In the genomic region with DNA sequence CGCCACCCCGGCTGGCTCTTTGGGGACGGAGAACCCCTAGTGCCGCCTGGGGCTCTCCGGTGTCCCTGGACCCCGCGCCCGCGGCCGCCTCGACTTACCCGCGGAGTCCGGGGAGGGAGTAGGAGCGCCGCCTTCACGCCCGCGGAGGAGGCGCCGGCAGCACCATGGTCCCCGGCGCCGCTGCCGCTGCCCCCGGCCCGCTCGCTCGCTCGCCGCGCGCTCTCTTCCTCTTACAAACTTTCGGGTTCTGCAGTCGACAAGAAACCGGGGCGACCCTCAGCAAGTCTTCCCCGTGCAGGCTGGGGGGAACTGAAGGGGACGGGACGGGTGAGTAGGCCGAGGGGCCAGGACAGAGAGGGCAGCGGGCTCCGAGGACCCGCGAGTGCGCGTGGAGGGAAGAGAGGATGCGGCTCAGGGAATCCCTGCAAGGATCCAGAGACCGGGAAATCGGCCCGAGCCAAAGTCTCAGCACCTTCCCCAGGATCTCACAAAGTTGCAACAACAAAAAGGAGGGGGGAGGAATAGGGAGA, we compare ENCODE assay signal across 8 cellular contexts. TPM values are rescaled to one million over a fixed set of nuclear protein-coding genes. Genes with fewer than 3 reads are reported as not detected.
DNase-seq lines count a peak whose midpoint lies in the region; ATAC-seq and TF ChIP-seq lines count a peak whose summit lies in the region.

No MANE protein-coding gene starts in this region.

- under 1% methylated on average over 33 of the region's 51 CpGs for WGBS in right lobe of liver (ENCODE audit: insufficient coverage, low coverage, low lambda C conversion rate, missing lambda C conversion rate)

- ATAC-seq in right lobe of liver (peak in 2 of 4 donors; percentile 3 to 14), GM21717 (IDR thresholded peaks at IDR 0.05; ENCODE audit: unreplicated experiment) (no peak)

- H3K27me3 ChIP-seq in right lobe of liver = no peaks in the 10 kb centered on the region

- intact Hi-C loops in right lobe of liver (cut with DNase I) = no loop called here

- H3K27ac ChIP-seq in coronary artery = peak overlapping the region; percentile 99
- H3K27ac ChIP-seq in right lobe of liver = peak overlapping the region; percentile 41 to 97 (median 96)

- H3K9me3 ChIP-seq in right lobe of liver = no peaks in the 10 kb centered on the region

- H3K4me1 ChIP-seq in right lobe of liver = peaks cover 0 to 19% (median 0%) of the 10 kb centered on the region in 4 donors

- H3K36me3 ChIP-seq in right lobe of liver = no peaks in the 10 kb centered on the region

- H3K4me3 ChIP-seq in WI38 (ENCODE audit: low read depth, low read length) (peak overlapping the region; percentile 88), coronary artery (peak overlapping the region; percentile 89), right lobe of liver (peak overlapping the region; percentile 68)

- TF ChIP-seq POLR2A in right lobe of liver (IDR thresholded peaks at IDR 0.05) = no peak

- TF ChIP-seq CTCF in WI38 (IDR thresholded peaks at IDR 0.05; ENCODE audit: low read depth, low read length) (no peak), coronary artery (IDR thresholded peaks at IDR 0.05) (no peak), right lobe of liver (IDR thresholded peaks at IDR 0.05) (no peak)

- DNase-seq in DMS53 (lab: John Stamatoyannopoulos, UW) = peak; percentile 47
- DNase-seq in DMS53 treated with DMSO at 0.1 percent for 48 hours (lab: John Stamatoyannopoulos, UW; ENCODE audit: unreplicated experiment) = no peak
- peak; percentile 75 for DNase-seq in coronary artery (ENCODE audit: low spot score)
- peak; percentile 48 to 65 (median 59) for DNase-seq in right lobe of liver
- peak; percentile 10 for DNase-seq in stimulated activated CD8-positive, alpha-beta memory T cell treated with anti-CD3 and anti-CD28 coated beads, Interleukin-12 subunit alpha, Interleukin-12 subunit beta, amount 100 ng/mL, for 4 hours (ENCODE audit: low read depth)
- DNase-seq in mesenteric fat pad (ENCODE audit: low spot score) = no peak

RNA-seq across cellular contexts. Expression of gene FOXP1, which starts 2.0 kb away (rescaled TPM):
- total RNA-seq in right lobe of liver (10 to 100 TPM; 26.7 to 47.7 (median 35.2) TPM), mesenteric fat pad (74.2 TPM)

Comparison
In these comparisons a context has a peak if more than half of its experiments do, and no peak if none do; other contexts are left out.
1. DNase-seq: peak in DMS53 (single experiment), coronary artery (single experiment), right lobe of liver (3 of 3) and stimulated activated CD8-positive, alpha-beta memory T cell treated with anti-CD3 and anti-CD28 coated beads, Interleukin-12 subunit alpha, Interleukin-12 subunit beta, amount 100 ng/mL, for 4 hours (single experiment); none in DMS53 treated with DMSO at 0.1 percent for 48 hours (single experiment) and mesenteric fat pad (single experiment).
2. Peak in every context shown above with its lines, with median percentiles within 50 percentile points of each other: H3K4me3 ChIP-seq.